ENCODE assay signal across 2 cellular contexts in genomic region chr2:57372237-57372962, GRCh38.
TF ChIP-seq lines count a peak whose summit lies in the region.

No MANE protein-coding gene starts in this region.

TF ChIP-seq in SK-N-SH, 30 proteins besides CTCF, POLR2A, EP300 and RAD21 (continued from another document):
- no peak for TF ChIP-seq MAX (IDR thresholded peaks at IDR 0.05; ENCODE audit: low read depth)
- no peak for TF ChIP-seq TAF1 (IDR thresholded peaks at IDR 0.05; ENCODE audit: borderline replicate concordance, low read depth, low read length)
- TF ChIP-seq JUND (IDR thresholded peaks at IDR 0.05): peak; percentile 71
- no peak for TF ChIP-seq GABPA (IDR thresholded peaks at IDR 0.05; ENCODE audit: low read depth)
- TF ChIP-seq PBX3 (IDR thresholded peaks at IDR 0.05): peak; percentile 88
- TF ChIP-seq ELF1 (IDR thresholded peaks at IDR 0.05): no peak
- TF ChIP-seq FOXJ3 (CRISPR knock-in tag; IDR thresholded peaks at IDR 0.05): no peak
- peak; percentile 26; the same call in 1 of the 2 replicates for TF ChIP-seq NFIC (IDR thresholded peaks at IDR 0.05; ENCODE audit: borderline replicate concordance)
- no peak for TF ChIP-seq USF2 (IDR thresholded peaks at IDR 0.05; ENCODE audit: borderline replicate concordance, low read depth, low read length)
- peak; percentile 23; the same call in 1 of the 2 replicates for TF ChIP-seq FOSL2 (IDR thresholded peaks at IDR 0.05; ENCODE audit: borderline replicate concordance, low read depth)
- TF ChIP-seq TCF12 (IDR thresholded peaks at IDR 0.05): peak; percentile 77
- no peak; the same call in 1 of the 2 replicates for TF ChIP-seq FOXM1 (IDR thresholded peaks at IDR 0.05; ENCODE audit: low read depth)
- no peak for TF ChIP-seq MXI1 (IDR thresholded peaks at IDR 0.05; ENCODE audit: low read depth, low read length)
- no peak for TF ChIP-seq USF1 (IDR thresholded peaks at IDR 0.05; ENCODE audit: borderline replicate concordance, low read depth)
- TF ChIP-seq YY1 (IDR thresholded peaks at IDR 0.05; ENCODE audit: low read depth): no peak
- TF ChIP-seq EZH2phosphoT487 (IDR thresholded peaks at IDR 0.05; ENCODE audit: borderline replicate concordance, low read depth): no peak
- no peak for TF ChIP-seq MEF2A (IDR thresholded peaks at IDR 0.05; ENCODE audit: borderline replicate concordance, low read depth)
- no peak for TF ChIP-seq POLR2AphosphoS5 (IDR thresholded peaks at IDR 0.05; ENCODE audit: low read depth, low read length)
- no peak for TF ChIP-seq REST (IDR thresholded peaks at IDR 0.05; ENCODE audit: low read depth, low read length)
- TF ChIP-seq NRF1 (IDR thresholded peaks at IDR 0.05; ENCODE audit: low read depth, low read length): no peak
- peak; percentile 70; the same call in 1 of the 2 replicates for TF ChIP-seq TEAD4 (IDR thresholded peaks at IDR 0.05; ENCODE audit: borderline replicate concordance, insufficient read depth)
- TF ChIP-seq ZBTB33 (IDR thresholded peaks at IDR 0.05; ENCODE audit: borderline replicate concordance, low read depth): no peak
- TF ChIP-seq RXRA (IDR thresholded peaks at IDR 0.05; ENCODE audit: borderline replicate concordance, low read depth): 0 out of 2 replicates have a peak, but pooled peaks have one; percentile 25
- no peak for TF ChIP-seq SIN3A (IDR thresholded peaks at IDR 0.05; ENCODE audit: borderline replicate concordance, low read depth, low read length)
- no peak for TF ChIP-seq CHD2 (IDR thresholded peaks at IDR 0.05; ENCODE audit: low read length, partially characterized antibody)
TF ChIP-seq in SK-N-SH: peak in this region for 7.

TF ChIP-seq in SK-N-SH treated with all-trans-retinoic acid at 6 μM for 48 hours, 23 proteins besides CTCF, POLR2A, EP300 and RAD21 (continued from another document):
- TF ChIP-seq CSRNP3 (CRISPR knock-in tag; IDR thresholded peaks at IDR 0.05): no peak
- TF ChIP-seq ZNF70 (CRISPR knock-in tag; IDR thresholded peaks at IDR 0.05): no peak
- no peak for TF ChIP-seq GLIS3 (CRISPR knock-in tag; IDR thresholded peaks at IDR 0.05)
- no peak for TF ChIP-seq ARNTL (CRISPR knock-in tag; IDR thresholded peaks at IDR 0.05; ENCODE audit: borderline replicate concordance, low read depth)
- TF ChIP-seq TOX (CRISPR knock-in tag; IDR thresholded peaks at IDR 0.05; ENCODE audit: borderline replicate concordance): no peak
- no peak for TF ChIP-seq CREB5 (CRISPR knock-in tag; IDR thresholded peaks at IDR 0.05; ENCODE audit: low read depth)
- no peak for TF ChIP-seq TCF4 (CRISPR knock-in tag; IDR thresholded peaks at IDR 0.05; ENCODE audit: borderline replicate concordance)
- no peak for TF ChIP-seq ISL1 (CRISPR knock-in tag; IDR thresholded peaks at IDR 0.05)
- no peak for TF ChIP-seq TSHZ2 (CRISPR knock-in tag; IDR thresholded peaks at IDR 0.05)
- TF ChIP-seq SNAI2 (CRISPR knock-in tag; IDR thresholded peaks at IDR 0.05): no peak
- no peak for TF ChIP-seq ZFP30 (CRISPR knock-in tag; IDR thresholded peaks at IDR 0.05)
- TF ChIP-seq RARB (CRISPR knock-in tag; IDR thresholded peaks at IDR 0.05): no peak
- TF ChIP-seq ZNF8 (CRISPR knock-in tag; IDR thresholded peaks at IDR 0.05): no peak
- TF ChIP-seq ZC3H10 (CRISPR knock-in tag; IDR thresholded peaks at IDR 0.05): no peak
- no peak for TF ChIP-seq ZFP3 (CRISPR knock-in tag; IDR thresholded peaks at IDR 0.05)
- no peak for TF ChIP-seq PATZ1 (CRISPR knock-in tag; IDR thresholded peaks at IDR 0.05; ENCODE audit: borderline replicate concordance)
- TF ChIP-seq OSR1 (CRISPR knock-in tag; IDR thresholded peaks at IDR 0.05): no peak
- no peak for TF ChIP-seq CSDC2 (CRISPR knock-in tag; IDR thresholded peaks at IDR 0.05)
- no peak for TF ChIP-seq PPARA (CRISPR knock-in tag; IDR thresholded peaks at IDR 0.05; ENCODE audit: borderline replicate concordance)
